1 cellular context compared by ENCODE assay signal in the genomic region with DNA sequence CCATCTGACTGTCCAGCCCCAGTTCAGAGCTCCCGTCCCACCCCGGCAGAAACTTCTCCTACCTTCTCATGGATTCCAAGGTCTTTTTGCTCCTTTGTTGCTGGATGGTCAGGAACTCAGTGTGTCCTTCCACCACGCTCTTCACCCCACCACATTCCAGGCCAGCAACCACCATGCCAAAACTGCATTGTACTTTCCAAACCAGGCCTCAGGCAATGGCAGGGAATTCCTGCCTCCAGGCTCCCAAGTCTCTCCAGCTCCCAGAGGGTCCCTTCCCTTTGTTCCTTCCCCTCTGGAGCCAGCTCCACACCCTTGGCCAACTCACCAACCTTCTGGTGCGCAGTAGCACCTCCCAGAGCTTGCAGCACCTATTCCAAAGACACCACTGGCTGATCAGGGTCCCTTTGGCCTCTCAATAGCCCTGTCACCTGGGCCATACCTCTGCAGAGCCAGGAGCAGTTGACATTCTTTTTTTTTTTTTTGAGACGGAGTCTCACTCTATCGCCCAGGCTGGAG.
TF ChIP-seq lines count a peak whose summit lies in the region.

No MANE protein-coding gene starts in this region.

TF ChIP-seq in IMR-90, 13 proteins besides CTCF, POLR2A, EP300 and RAD21:
- TF ChIP-seq RCOR1 (IDR thresholded peaks at IDR 0.05; ENCODE audit: insufficient replicate concordance, low read length) (no peak), NFE2L2 (IDR thresholded peaks at IDR 0.05; ENCODE audit: low read depth, low read length) (no peak), CEBPB (IDR thresholded peaks at IDR 0.05; ENCODE audit: low read depth, low read length) (no peak), SMC3 (IDR thresholded peaks at IDR 0.05; ENCODE audit: low read depth, low read length) (no peak), MAZ (IDR thresholded peaks at IDR 0.05; ENCODE audit: borderline replicate concordance, low read depth, low read length) (no peak), BHLHE40 (IDR thresholded peaks at IDR 0.05; ENCODE audit: low read depth, low read length) (no peak), MAFK (IDR thresholded peaks at IDR 0.05; ENCODE audit: low read depth, low read length) (no peak), CHD1 (IDR thresholded peaks at IDR 0.05; ENCODE audit: low read depth, low read length) (no peak), MXI1 (IDR thresholded peaks at IDR 0.05; ENCODE audit: borderline replicate concordance, low read depth, low read length) (no peak), RFX5 (IDR thresholded peaks at IDR 0.05; ENCODE audit: low read depth, low read length) (no peak), FOS (IDR thresholded peaks at IDR 0.05; ENCODE audit: low read depth, low read length) (no peak)
- TF ChIP-seq, protein P1, sequence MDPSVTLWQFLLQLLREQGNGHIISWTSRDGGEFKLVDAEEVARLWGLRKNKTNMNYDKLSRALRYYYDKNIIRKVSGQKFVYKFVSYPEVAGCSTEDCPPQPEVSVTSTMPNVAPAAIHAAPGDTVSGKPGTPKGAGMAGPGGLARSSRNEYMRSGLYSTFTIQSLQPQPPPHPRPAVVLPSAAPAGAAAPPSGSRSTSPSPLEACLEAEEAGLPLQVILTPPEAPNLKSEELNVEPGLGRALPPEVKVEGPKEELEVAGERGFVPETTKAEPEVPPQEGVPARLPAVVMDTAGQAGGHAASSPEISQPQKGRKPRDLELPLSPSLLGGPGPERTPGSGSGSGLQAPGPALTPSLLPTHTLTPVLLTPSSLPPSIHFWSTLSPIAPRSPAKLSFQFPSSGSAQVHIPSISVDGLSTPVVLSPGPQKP (IDR thresholded peaks at IDR 0.05; ENCODE audit: borderline replicate concordance, low read depth, low read length): no peak
- TF ChIP-seq, protein P2, sequence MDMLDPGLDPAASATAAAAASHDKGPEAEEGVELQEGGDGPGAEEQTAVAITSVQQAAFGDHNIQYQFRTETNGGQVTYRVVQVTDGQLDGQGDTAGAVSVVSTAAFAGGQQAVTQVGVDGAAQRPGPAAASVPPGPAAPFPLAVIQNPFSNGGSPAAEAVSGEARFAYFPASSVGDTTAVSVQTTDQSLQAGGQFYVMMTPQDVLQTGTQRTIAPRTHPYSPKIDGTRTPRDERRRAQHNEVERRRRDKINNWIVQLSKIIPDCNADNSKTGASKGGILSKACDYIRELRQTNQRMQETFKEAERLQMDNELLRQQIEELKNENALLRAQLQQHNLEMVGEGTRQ (IDR thresholded peaks at IDR 0.05; ENCODE audit: low read depth, low read length): no peak
